ENCODE assay signal across 8 cellular contexts in genomic region chr3:197736491-197737318, GRCh38. TPM values are rescaled to one million over a fixed set of nuclear protein-coding genes. Genes with fewer than 3 reads are reported as not detected.
DNase-seq lines count a peak whose midpoint lies in the region; ATAC-seq lines count a peak whose summit lies in the region.

TSS of gene RUBCN (minus strand) at chr3:197736904. CDS start at chr3:197736719, 185 bp downstream.

- H3K36me3 ChIP-seq in HUES48 (ENCODE audit: control insufficient read depth, insufficient read depth, low read length): no peaks in the 10 kb centered on the region
- no peaks in the 10 kb centered on the region for H3K36me3 ChIP-seq in NT2/D1 (ENCODE audit: insufficient read depth, insufficient read length, low read length)
- H3K36me3 ChIP-seq in endocrine pancreas (ENCODE audit: control insufficient read depth, insufficient read depth, low read length): no peaks in the 10 kb centered on the region
- H3K36me3 ChIP-seq in mesendoderm (ENCODE audit: control insufficient read depth, insufficient read depth, low read length): no peaks in the 10 kb centered on the region

- H3K4me1 ChIP-seq in HUES48 (ENCODE audit: control insufficient read depth, insufficient read depth, low read length): 0 out of 2 replicates have a peak, but pooled peaks cover 3% of the 10 kb centered on the region
- H3K4me1 ChIP-seq in NT2/D1 (ENCODE audit: insufficient read depth, insufficient read length): peaks cover 6% of the 10 kb centered on the region
- H3K4me1 ChIP-seq in endocrine pancreas (ENCODE audit: control insufficient read depth, insufficient read depth, low read length): no peaks in the 10 kb centered on the region
- peaks cover 2% of the 10 kb centered on the region for H3K4me1 ChIP-seq in mesendoderm (ENCODE audit: control insufficient read depth, low read depth, low read length)

- peak within 1 kb of the TSS; percentile 70 for H3K27ac ChIP-seq in HUES48 (ENCODE audit: low read depth, low read length)
- H3K27ac ChIP-seq in mesendoderm (ENCODE audit: low read depth, low read length): no peak within 1 kb of the TSS

- H4K5ac ChIP-seq in mesendoderm (ENCODE audit: low read length): no peak within 1 kb of the TSS

- no peak within 1 kb of the TSS for H3K4ac ChIP-seq in mesendoderm (ENCODE audit: low read depth, low read length)

- H3K4me2 ChIP-seq in mesendoderm (ENCODE audit: low read length): peak within 1 kb of the TSS; percentile 99

- no peak within 1 kb of the TSS for H2BK5ac ChIP-seq in mesendoderm (ENCODE audit: low read length)

- in situ Hi-C loops in Caki2 (cut with HindIII; ENCODE audit: low pct_unique_long_range_greater_than_20kb, low sequenced_read_pairs): no loop called here

- H3K18ac ChIP-seq in mesendoderm (ENCODE audit: low read length): peak within 1 kb of the TSS; percentile 61

- DNase-seq in Caki2 (ENCODE audit: low read depth) (peak; percentile 94), NT2/D1 (ENCODE audit: low read depth, low spot score) (peak; percentile 95), mesendoderm (peak; percentile 98)
- peak; percentile 96 for DNase-seq in activated CD8-positive, alpha-beta memory T cell treated with anti-CD3 and anti-CD28 coated beads, Interleukin-2, amount 10 ng/mL, durations not matched to agents 7 days and 5 days
- DNase-seq in stimulated activated CD8-positive, alpha-beta memory T cell treated with anti-CD3 and anti-CD28 coated beads, Interleukin-12 subunit alpha, Interleukin-12 subunit beta, amount 100 ng/mL, for 4 hours (ENCODE audit: low read depth): peak; percentile 84

- H3K9me3 ChIP-seq in HUES48 (ENCODE audit: control insufficient read depth, insufficient read depth, low read length): no peaks in the 10 kb centered on the region
- no peaks in the 10 kb centered on the region; the same call in 1 of the 2 replicates for H3K9me3 ChIP-seq in NT2/D1 (ENCODE audit: insufficient read depth, low read length)
- H3K9me3 ChIP-seq in endocrine pancreas (ENCODE audit: control insufficient read depth, low read length): no peaks in the 10 kb centered on the region

- H3K79me1 ChIP-seq in mesendoderm (ENCODE audit: low read length): peaks cover 2% of the 10 kb centered on the region

- peak within 1 kb of the TSS; percentile 85 for H3K4me3 Mint-ChIP-seq in activated CD8-positive, alpha-beta memory T cell treated with anti-CD3 and anti-CD28 coated beads, Interleukin-2, amount 10 ng/mL, durations not matched to agents 7 days and 5 days

- H2AK5ac ChIP-seq in mesendoderm (ENCODE audit: low read length): no peak within 1 kb of the TSS

- H3K9me3 Mint-ChIP-seq in activated CD8-positive, alpha-beta memory T cell treated with anti-CD3 and anti-CD28 coated beads, Interleukin-2, amount 10 ng/mL, durations not matched to agents 7 days and 5 days (ENCODE audit: low read depth): no peaks in the 10 kb centered on the region

- peak within 1 kb of the TSS; percentile 75 for H3K4me3 ChIP-seq in HUES48 (ENCODE audit: low read depth, low read length)
- H3K4me3 ChIP-seq in NT2/D1 (ENCODE audit: insufficient read length, low read depth): peak within 1 kb of the TSS; percentile 84
- H3K4me3 ChIP-seq in endocrine pancreas (ENCODE audit: control insufficient read depth, insufficient read depth, low read length): peak within 1 kb of the TSS; percentile 85
- peak within 1 kb of the TSS; percentile 83 for H3K4me3 ChIP-seq in mesendoderm (ENCODE audit: low read length)

- CTCF ChIA-PET in activated CD8-positive, alpha-beta memory T cell treated with anti-CD3 and anti-CD28 coated beads, Interleukin-2, amount 10 ng/mL, durations not matched to agents 7 days and 5 days (lab: Charles Lee): interaction anchor here (0.7 to 1.9 kb wide), 6 partner anchors 9 to 56 kb away, joined by 3 to 7 read pairs (median 4); partner anchors contain the start of gene FYTTD1

- H3K56ac ChIP-seq in mesendoderm (ENCODE audit: low read length): peak within 1 kb of the TSS; percentile 93

- peaks cover 38% of the 10 kb centered on the region for H3K4me1 Mint-ChIP-seq in activated CD8-positive, alpha-beta memory T cell treated with anti-CD3 and anti-CD28 coated beads, Interleukin-2, amount 10 ng/mL, durations not matched to agents 7 days and 5 days

- peak; percentile 70 for ATAC-seq in GM21390 (IDR thresholded peaks at IDR 0.05; ENCODE audit: unreplicated experiment)
- peak; percentile 97 for ATAC-seq in activated CD8-positive, alpha-beta memory T cell treated with anti-CD3 and anti-CD28 coated beads, Interleukin-2, amount 10 ng/mL, durations not matched to agents 7 days and 5 days

- H3K27me3 ChIP-seq in HUES48 (ENCODE audit: control insufficient read depth, insufficient read depth, low read length): no peaks in the 10 kb centered on the region
- H3K27me3 ChIP-seq in NT2/D1 (ENCODE audit: insufficient read depth, insufficient read length): peaks cover 7% of the 10 kb centered on the region
- no peaks in the 10 kb centered on the region for H3K27me3 ChIP-seq in endocrine pancreas (ENCODE audit: control insufficient read depth, insufficient read depth, low read length)
- H3K27me3 ChIP-seq in mesendoderm (ENCODE audit: insufficient read depth, low read length, poor library complexity): no peaks in the 10 kb centered on the region

- peak within 1 kb of the TSS; percentile 94 for H3K27ac Mint-ChIP-seq in activated CD8-positive, alpha-beta memory T cell treated with anti-CD3 and anti-CD28 coated beads, Interleukin-2, amount 10 ng/mL, durations not matched to agents 7 days and 5 days

- H3K9ac ChIP-seq in HUES48 (ENCODE audit: low read depth, low read length): peak within 1 kb of the TSS; percentile 61
- peak within 1 kb of the TSS; percentile 86 for H3K9ac ChIP-seq in NT2/D1 (ENCODE audit: insufficient read length, low read depth)
- peak within 1 kb of the TSS; percentile 97 for H3K9ac ChIP-seq in endocrine pancreas (ENCODE audit: control insufficient read depth, insufficient read depth, low read length)
- H3K9ac ChIP-seq in mesendoderm (ENCODE audit: low read length): peak within 1 kb of the TSS; percentile 85

- no peaks in the 10 kb centered on the region for H3K27me3 Mint-ChIP-seq in activated CD8-positive, alpha-beta memory T cell treated with anti-CD3 and anti-CD28 coated beads, Interleukin-2, amount 10 ng/mL, durations not matched to agents 7 days and 5 days

- no CpG with 5 or more reads among the region's 92 CpGs for WGBS in mesendoderm (ENCODE audit: extremely low coverage, insufficient coverage, low lambda C conversion rate)

- H2BK120ac ChIP-seq in mesendoderm (ENCODE audit: low read depth, low read length): no peak within 1 kb of the TSS

- no peak within 1 kb of the TSS for H3K23ac ChIP-seq in mesendoderm (ENCODE audit: low read length)

- H4K8ac ChIP-seq in mesendoderm (ENCODE audit: low read depth, low read length): peak within 1 kb of the TSS; percentile 77

- peaks cover 9% of the 10 kb centered on the region for H3K36me3 Mint-ChIP-seq in activated CD8-positive, alpha-beta memory T cell treated with anti-CD3 and anti-CD28 coated beads, Interleukin-2, amount 10 ng/mL, durations not matched to agents 7 days and 5 days

- no peak within 1 kb of the TSS for H2BK15ac ChIP-seq in mesendoderm (replicated peaks; ENCODE audit: low read depth)

- no peaks in the 10 kb centered on the region for H3K79me2 ChIP-seq in mesendoderm (ENCODE audit: control insufficient read depth, insufficient read depth, low read length)

RNA-seq across cellular contexts. Expression of gene RUBCN, which starts in this region (rescaled TPM):
- 3.4 and 7.9 TPM in 2 replicates for total RNA-seq in Caki2 (2014; rRNA removed; shearing (Covaris generic); ENCODE audit: low replicate concordance)
- total RNA-seq in activated CD8-positive, alpha-beta memory T cell treated with anti-CD3 and anti-CD28 coated beads, Interleukin-2, amount 10 ng/mL, durations not matched to agents 7 days and 5 days: 10 to 100 TPM; 55.5 to 58.9 TPM
- polyA plus RNA-seq in mesendoderm (2013, experiment 1 of 2): 10.8 TPM
- 11.2 TPM for polyA plus RNA-seq in mesendoderm (2013, experiment 2 of 2)
